10 cellular contexts compared by ENCODE assay signal in the genomic region with DNA sequence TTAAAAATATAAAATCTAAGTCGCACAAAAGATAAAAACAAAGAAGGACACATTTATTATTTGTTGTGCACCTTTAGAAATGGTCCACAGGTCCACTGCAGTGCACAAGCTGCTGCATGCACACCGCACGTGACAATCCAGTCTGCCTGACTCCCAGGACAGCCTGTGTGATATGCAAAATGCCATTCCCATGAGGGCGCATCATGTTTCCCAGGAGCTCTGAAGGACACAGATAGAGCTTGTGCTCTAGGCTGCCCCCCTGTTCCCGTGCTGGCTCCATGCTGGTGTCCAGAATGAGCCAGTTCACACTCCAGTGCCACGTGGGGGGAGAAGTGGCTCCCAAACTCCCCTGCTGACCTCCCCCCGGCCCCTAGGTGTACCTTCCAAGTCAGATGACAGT. TPM values are rescaled to one million over a fixed set of nuclear protein-coding genes. Genes with fewer than 3 reads are reported as not detected.
DNase-seq lines count a peak whose midpoint lies in the region; ATAC-seq lines count a peak whose summit lies in the region.
"Had no signal": no experiment of that assay in that cellular context is flagged by ENCODE, and none has a peak within 500 bp of the region (broad histone marks: within the 10 kb centered on the region; RNA-seq: fewer than 3 reads in every experiment).

No MANE protein-coding gene starts in this region.

- no peaks in the 10 kb centered on the region; the same call in 1 of the 2 replicates for H3F3A ChIP-seq in GM23248 (ENCODE audit: insufficient read depth)

- no peaks in the 10 kb centered on the region for H3K79me2 ChIP-seq in GM23248 (ENCODE audit: insufficient read depth)

- H3K9ac ChIP-seq in GM23248, result no peak overlapping the region

- no peak overlapping the region for H3K4me3 ChIP-seq in GM23248
- H3K4me3 ChIP-seq: thoracic aorta had no signal

- no peak overlapping the region for H2AFZ ChIP-seq in GM23248

- no peak overlapping the region for H3K27ac ChIP-seq in GM23248
- H3K27ac ChIP-seq: thoracic aorta had no signal

- H3K36me3 ChIP-seq in GM23248 (ENCODE audit: low read depth), result no peaks in the 10 kb centered on the region
- H3K36me3 ChIP-seq: thoracic aorta had no signal

- peak; percentile 70 for DNase-seq in GM23248
- peak; percentile 94 for DNase-seq in NCI-H526 (lab: John Stamatoyannopoulos, UW)
- DNase-seq in fibroblast of peridontal ligament (ENCODE audit: extremely low read depth), result peak; percentile 36
- peak; percentile 77 for DNase-seq in pons (ENCODE audit: low spot score)
- DNase-seq in H4 (ENCODE audit: low spot score), result no peak
- DNase-seq in activated T-cell treated with anti-CD3 and anti-CD28 coated beads, Interleukin-2, amount 50 U/mL, for 48 hours, result no peak

- 34 to 38% methylated on average over 7 of the region's 7 CpGs for WGBS in GM23248 (ENCODE audit: low coverage in 1 of 2, low lambda C conversion rate in 2 of 2, missing lambda C conversion rate in 2 of 2), 2 experiments

- ATAC-seq in GM19452 (IDR thresholded peaks at IDR 0.05; ENCODE audit: unreplicated experiment) (no peak), HG03196 (IDR thresholded peaks at IDR 0.05; ENCODE audit: unreplicated experiment) (no peak)

- peaks cover 10% of the 10 kb centered on the region for H3K4me1 ChIP-seq in GM23248 (ENCODE audit: insufficient read depth)

- in situ Hi-C loops in GM23248 (cut with MboI), result no loop called here

- no peaks in the 10 kb centered on the region for H3K9me3 ChIP-seq in GM23248 (ENCODE audit: low read depth)
- H3K9me3 ChIP-seq: thoracic aorta had no signal

- H4K20me1 ChIP-seq in GM23248 (ENCODE audit: insufficient read depth), result no peaks in the 10 kb centered on the region

- H3K9me2 ChIP-seq in GM23248 (ENCODE audit: insufficient read depth), result no peaks in the 10 kb centered on the region

- no peaks in the 10 kb centered on the region for H3K27me3 ChIP-seq in GM23248 (replicated peaks; ENCODE audit: insufficient read depth)

- no peak overlapping the region for H3K4me2 ChIP-seq in GM23248 (ENCODE audit: unreplicated experiment)

RNA-seq across cellular contexts. Expression of a gene that starts 26.5 kb away (rescaled TPM):
- 2.8 and 7.1 TPM in 2 replicates for total RNA-seq in GM23248 (2014; rRNA removed; shearing (Covaris generic))
- polyA plus RNA-seq in GM23248 (2016; fragmentation: Nextera tagmentation; extraction: Ambion mirVana), result 7.6 and 7.7 TPM in 2 replicates
- total RNA-seq in H4 (2014; rRNA removed; shearing (Covaris generic)), result 1.9 and 3.8 TPM in 2 replicates
- total RNA-seq: activated CD8-positive, alpha-beta memory T cell treated with anti-CD3 and anti-CD28 coated beads for 36 hours had no signal

RNA-seq across cellular contexts. Expression of a gene that starts 33.5 kb away (rescaled TPM):
- total RNA-seq in GM23248 (2014; rRNA removed; shearing (Covaris generic)), result not detected in 2 replicates
- polyA plus RNA-seq in GM23248 (2016; fragmentation: Nextera tagmentation; extraction: Ambion mirVana), result not detected in 2 replicates
- total RNA-seq in H4 (2014; rRNA removed; shearing (Covaris generic)), result not detected in 2 replicates
- total RNA-seq: activated CD8-positive, alpha-beta memory T cell treated with anti-CD3 and anti-CD28 coated beads for 36 hours had no signal

RNA-seq across cellular contexts. Expression of a gene that starts 47.0 kb away (rescaled TPM):
- total RNA-seq in GM23248 (2014; rRNA removed; shearing (Covaris generic)), result not detected in 2 replicates
- not detected in 2 replicates for polyA plus RNA-seq in GM23248 (2016; fragmentation: Nextera tagmentation; extraction: Ambion mirVana)
- not detected in 2 replicates for total RNA-seq in H4 (2014; rRNA removed; shearing (Covaris generic))
- total RNA-seq: activated CD8-positive, alpha-beta memory T cell treated with anti-CD3 and anti-CD28 coated beads for 36 hours had no signal

Comparison
In these comparisons a context has a peak if more than half of its experiments do, and no peak if none do; other contexts are left out.
1. DNase-seq: peak in GM23248 (single experiment), NCI-H526 (2 of 2), fibroblast of peridontal ligament (single experiment) and pons (single experiment); none in H4 (single experiment) and activated T-cell treated with anti-CD3 and anti-CD28 coated beads, Interleukin-2, amount 50 U/mL, for 48 hours (0 of 2).